In genomic region chr17:73630531-73630930, GRCh38 we compare ENCODE assay signal across 21 cellular contexts. TPM values are rescaled to one million over a fixed set of nuclear protein-coding genes. Genes with fewer than 3 reads are reported as not detected.
A peak's percentile ranks its signal among the peaks of the same experiment; 100 is the strongest.
DNase-seq lines count a peak whose midpoint lies in the region.
"Had no signal": no experiment of that assay in that cellular context is flagged by ENCODE, and none has a peak within 500 bp of the region (broad histone marks: within the 10 kb centered on the region; RNA-seq: fewer than 3 reads in every experiment).

No MANE protein-coding gene starts in this region.

- no peak overlapping the region for H3K27ac ChIP-seq in neuronal stem cell (replicated peaks; ENCODE audit: low read length)
- H3K27ac ChIP-seq: A549, BLaER1, PC-9, SJSA1 had no signal

- H3K27me3 ChIP-seq in NT2/D1 (ENCODE audit: insufficient read depth, insufficient read length), result no peaks in the 10 kb centered on the region
- H3K27me3 ChIP-seq in neuronal stem cell (ENCODE audit: control insufficient read depth in 3 of 3, insufficient read depth in 3 of 3, low read depth in 1 of 3, low read length in 3 of 3), result no peaks in the 10 kb centered on the region
- H3K27me3 ChIP-seq: BLaER1 had no signal

- H2BK120ac ChIP-seq in neuronal stem cell (ENCODE audit: low read depth, low read length), result no peak overlapping the region

- H3K4me2 ChIP-seq in neuronal stem cell (ENCODE audit: insufficient read depth, low read length, poor library complexity, severe bottlenecking), result no peak overlapping the region
- H3K4me2 ChIP-seq: A549, PC-9 had no signal

- peak overlapping the region; percentile 23 for H3K18ac ChIP-seq in neuronal stem cell (ENCODE audit: low read length)

- DNase-seq in NT2/D1 (ENCODE audit: low read depth, low spot score) (no peak), globus pallidus (ENCODE audit: low spot score) (peak; percentile 61), neuronal stem cell (ENCODE audit: low spot score) (no peak), superior temporal gyrus (ENCODE audit: extremely low spot score) (peak; percentile 36), NCI-H2107 treated with DMSO at 0.1 percent for 48 hours (lab: John Stamatoyannopoulos, UW; ENCODE audit: unreplicated experiment) (no peak), NCI-H187 (lab: John Stamatoyannopoulos, UW) (no peak), epidermal melanocyte (ENCODE audit: insufficient read length, low spot score) (no peak)
- no peak for DNase-seq in activated T-helper 1 cell treated with anti-CD3 and anti-CD28 coated beads, Interleukin-12 subunit alpha, Interleukin-12 subunit beta, Interleukin-2, Interleukin-4 antibody, amounts not matched to agents 30 ng/mL and 10 ng/mL and 1 ng/mL, durations not matched to agents 14 hours and 24 hours and 36 hours (ENCODE audit: low spot score)
- DNase-seq: Calu3; CD4-positive, alpha-beta memory T cell; KBM-7; NCI-H1105; NCI-H1694; NCI-H2227 treated with DMSO at 0.1 percent for 48 hours; NCI-H510A treated with DMSO at 0.1 percent for 48 hours; NCI-H774; PC-9 had no signal

- intact Hi-C loops in activated T-helper 1 cell treated with anti-CD3 and anti-CD28 coated beads, Interleukin-12 subunit alpha, Interleukin-12 subunit beta, Interleukin-2, Interleukin-4 antibody, amounts not matched to agents 30 ng/mL and 10 ng/mL and 1 ng/mL, durations not matched to agents 14 hours and 24 hours and 36 hours (cut with micrococcal nuclease), result no loop called here

- WGBS in neuronal stem cell (ENCODE audit: extremely low coverage in 2 of 2, insufficient read length in 2 of 2, insufficient replicate concordance in 1 of 2), 2 donors, result no CpG with 5 or more reads among the region's 6 CpGs

- H2BK15ac ChIP-seq in neuronal stem cell (ENCODE audit: low read length), result no peak overlapping the region

- no peak overlapping the region for H3K14ac ChIP-seq in neuronal stem cell (ENCODE audit: low read length)

- no peak overlapping the region for H2AFZ ChIP-seq in neuronal stem cell (ENCODE audit: low read length)
- H2AFZ ChIP-seq: PC-9 had no signal

- H3K27ac Mint-ChIP-seq in activated T-helper 1 cell treated with anti-CD3 and anti-CD28 coated beads, Interleukin-12 subunit alpha, Interleukin-12 subunit beta, Interleukin-2, Interleukin-4 antibody, amounts not matched to agents 30 ng/mL and 10 ng/mL and 1 ng/mL, durations not matched to agents 14 hours and 24 hours and 36 hours, result no peak overlapping the region
- H3K27ac Mint-ChIP-seq: CD4-positive, alpha-beta memory T cell had no signal

- H3K79me1 ChIP-seq in neuronal stem cell (ENCODE audit: low read depth, low read length), result peaks cover 17% of the 10 kb centered on the region

- no peak overlapping the region for H4K91ac ChIP-seq in neuronal stem cell (ENCODE audit: low read depth, low read length, poor library complexity)

- H3K4me3 Mint-ChIP-seq in activated T-helper 1 cell treated with anti-CD3 and anti-CD28 coated beads, Interleukin-12 subunit alpha, Interleukin-12 subunit beta, Interleukin-2, Interleukin-4 antibody, amounts not matched to agents 30 ng/mL and 10 ng/mL and 1 ng/mL, durations not matched to agents 14 hours and 24 hours and 36 hours, result no peak overlapping the region
- H3K4me3 Mint-ChIP-seq: CD4-positive, alpha-beta memory T cell had no signal

- H3K4me1 ChIP-seq in NT2/D1 (ENCODE audit: insufficient read depth, insufficient read length) (peaks cover 38% of the 10 kb centered on the region), neuronal stem cell (ENCODE audit: control insufficient read depth in 2 of 2, insufficient read depth in 1 of 2, low read depth in 1 of 2, low read length in 2 of 2) (peaks cover 6 to 29% of the 10 kb centered on the region in 2 donors)
- H3K4me1 ChIP-seq: A549, SJSA1 had no signal

- no peak overlapping the region for H3K4ac ChIP-seq in neuronal stem cell (ENCODE audit: low read length)

- no peaks in the 10 kb centered on the region for H3K4me1 Mint-ChIP-seq in activated T-helper 1 cell treated with anti-CD3 and anti-CD28 coated beads, Interleukin-12 subunit alpha, Interleukin-12 subunit beta, Interleukin-2, Interleukin-4 antibody, amounts not matched to agents 30 ng/mL and 10 ng/mL and 1 ng/mL, durations not matched to agents 14 hours and 24 hours and 36 hours (ENCODE audit: low read depth)
- H3K4me1 Mint-ChIP-seq: CD4-positive, alpha-beta memory T cell had no signal

- no peaks in the 10 kb centered on the region for H3K9me3 Mint-ChIP-seq in activated T-helper 1 cell treated with anti-CD3 and anti-CD28 coated beads, Interleukin-12 subunit alpha, Interleukin-12 subunit beta, Interleukin-2, Interleukin-4 antibody, amounts not matched to agents 30 ng/mL and 10 ng/mL and 1 ng/mL, durations not matched to agents 14 hours and 24 hours and 36 hours
- H3K9me3 Mint-ChIP-seq: CD4-positive, alpha-beta memory T cell had no signal

- H2BK12ac ChIP-seq in neuronal stem cell (ENCODE audit: low read length), result no peak overlapping the region

- H3K9me3 ChIP-seq in NT2/D1 (ENCODE audit: insufficient read depth, low read length) (no peaks in the 10 kb centered on the region), neuronal stem cell (replicated peaks in 1 of 2; ENCODE audit: control insufficient read depth in 2 of 2, insufficient read depth in 1 of 2, low read depth in 1 of 2, low read length in 2 of 2) (no peaks in the 10 kb centered on the region)
- H3K9me3 ChIP-seq: A549, BLaER1, SJSA1 had no signal

- no peak overlapping the region for H3K23ac ChIP-seq in neuronal stem cell (ENCODE audit: low read depth, low read length, poor library complexity)

- peaks cover 7% of the 10 kb centered on the region for H3K36me3 ChIP-seq in NT2/D1 (ENCODE audit: insufficient read depth, insufficient read length, low read length)
- peaks cover 0 to 3% of the 10 kb centered on the region in 2 donors for H3K36me3 ChIP-seq in neuronal stem cell (replicated peaks in 1 of 2; ENCODE audit: control insufficient read depth in 2 of 2, insufficient read depth in 2 of 2, low read length in 2 of 2)
- H3K36me3 ChIP-seq: BLaER1, SJSA1 had no signal

- no peak overlapping the region for H3K4me3 ChIP-seq in NT2/D1 (ENCODE audit: insufficient read length, low read depth)
- no peak overlapping the region for H3K4me3 ChIP-seq in neuronal stem cell (ENCODE audit: low read length in 2 of 2)
- H3K4me3 ChIP-seq: A549, BLaER1, PC-9, SJSA1 had no signal

- no peak overlapping the region for H4K8ac ChIP-seq in neuronal stem cell (ENCODE audit: low read depth, low read length)

- peaks cover 5% of the 10 kb centered on the region for H3K27me3 Mint-ChIP-seq in activated T-helper 1 cell treated with anti-CD3 and anti-CD28 coated beads, Interleukin-12 subunit alpha, Interleukin-12 subunit beta, Interleukin-2, Interleukin-4 antibody, amounts not matched to agents 30 ng/mL and 10 ng/mL and 1 ng/mL, durations not matched to agents 14 hours and 24 hours and 36 hours (ENCODE audit: insufficient read depth)
- H3K27me3 Mint-ChIP-seq: CD4-positive, alpha-beta memory T cell had no signal

- no peaks in the 10 kb centered on the region for H3K36me3 Mint-ChIP-seq in activated T-helper 1 cell treated with anti-CD3 and anti-CD28 coated beads, Interleukin-12 subunit alpha, Interleukin-12 subunit beta, Interleukin-2, Interleukin-4 antibody, amounts not matched to agents 30 ng/mL and 10 ng/mL and 1 ng/mL, durations not matched to agents 14 hours and 24 hours and 36 hours (ENCODE audit: low read depth)
- H3K36me3 Mint-ChIP-seq: CD4-positive, alpha-beta memory T cell had no signal

- H3K9ac ChIP-seq in NT2/D1 (ENCODE audit: insufficient read length, low read depth), result peak overlapping the region; percentile 2
- H3K9ac ChIP-seq in neuronal stem cell (ENCODE audit: low read depth, low read length, poor library complexity), result no peak overlapping the region
- H3K9ac ChIP-seq: BLaER1 had no signal

- H2BK5ac ChIP-seq in neuronal stem cell (ENCODE audit: low read length), result no peak overlapping the region

- H2AK5ac ChIP-seq in neuronal stem cell (ENCODE audit: low read depth, low read length), result no peak overlapping the region

RNA-seq across cellular contexts. Expression of gene SDK2, which starts 13.7 kb away (rescaled TPM):
- 31.6 TPM for polyA plus RNA-seq in neuronal stem cell (2013, experiment 1 of 2)
- 34.6 TPM for polyA plus RNA-seq in neuronal stem cell (2013, experiment 2 of 2)
- total RNA-seq in activated T-helper 1 cell treated with anti-CD3 and anti-CD28 coated beads, Interleukin-12 subunit alpha, Interleukin-12 subunit beta, Interleukin-2, Interleukin-4 antibody, amounts not matched to agents 30 ng/mL and 10 ng/mL and 1 ng/mL, durations not matched to agents 14 hours and 24 hours and 36 hours, result 0.27 and 0.44 TPM in 2 replicates
- total RNA-seq: Calu3, HepG2 had no signal
- polyA plus RNA-seq: HepG2 had no signal

Comparison
In these comparisons a context has a peak if more than half of its experiments do, and no peak if none do; other contexts are left out.
1. DNase-seq: peak in globus pallidus (single experiment) and superior temporal gyrus (single experiment); none in NT2/D1 (single experiment), neuronal stem cell (single experiment), activated T-helper 1 cell treated with anti-CD3 and anti-CD28 coated beads, Interleukin-12 subunit alpha, Interleukin-12 subunit beta, Interleukin-2, Interleukin-4 antibody, amounts not matched to agents 30 ng/mL and 10 ng/mL and 1 ng/mL, durations not matched to agents 14 hours and 24 hours and 36 hours (single experiment), NCI-H2107 treated with DMSO at 0.1 percent for 48 hours (single experiment), NCI-H187 (0 of 2) and epidermal melanocyte (single experiment).